In genomic region chr13:31161583-31162150, GRCh38 we compare ENCODE assay signal across 8 cellular contexts. TPM values are rescaled to one million over a fixed set of nuclear protein-coding genes. Genes with fewer than 3 reads are reported as not detected.
A peak's percentile ranks its signal among the peaks of the same experiment; 100 is the strongest.
DNase-seq lines count a peak whose midpoint lies in the region; ATAC-seq, FAIRE-seq and TF ChIP-seq lines count a peak whose summit lies in the region.

Gene HSPH1, minus strand, starts transcription at chr13:31161904. Its CDS starts 322 bp downstream, at chr13:31161582.

- FAIRE-seq in astrocyte (lab: Jason Lieb, UNC): no peak

- no peaks in the 10 kb centered on the region for H3K27me3 Mint-ChIP-seq in astrocyte (ENCODE audit: low read depth, unreplicated experiment)

- H3K4me1 ChIP-seq in astrocyte (ENCODE audit: insufficient read depth, low read length) (peaks cover 5% of the 10 kb centered on the region), rectal smooth muscle tissue (ENCODE audit: control insufficient read depth, insufficient read depth, low read length) (peaks cover 13% of the 10 kb centered on the region), aorta (ENCODE audit: control insufficient read depth in 1 of 2, insufficient read depth in 2 of 2, low read length in 2 of 2) (no peaks in the 10 kb centered on the region)

- H3K4me1 Mint-ChIP-seq in astrocyte (ENCODE audit: low read depth, unreplicated experiment): peaks cover 17% of the 10 kb centered on the region

- H3K36me3 Mint-ChIP-seq in astrocyte (ENCODE audit: low read depth, unreplicated experiment): no peaks in the 10 kb centered on the region

- peak within 1 kb of the TSS; percentile 98 for H3K27ac Mint-ChIP-seq in astrocyte (ENCODE audit: unreplicated experiment)

- peak within 1 kb of the TSS; percentile 94 for H2AFZ ChIP-seq in astrocyte (ENCODE audit: low read depth, low read length)

- H3K9me3 Mint-ChIP-seq in astrocyte (ENCODE audit: unreplicated experiment): no peaks in the 10 kb centered on the region

- no peak for TF ChIP-seq CTCF in astrocyte (IDR thresholded peaks at IDR 0.05; ENCODE audit: insufficient read depth, low read depth, low read length)

- H3K27ac ChIP-seq in astrocyte (ENCODE audit: low read depth, low read length) (peak within 1 kb of the TSS; percentile 93), rectal smooth muscle tissue (ENCODE audit: low read depth, low read length) (peak within 1 kb of the TSS; percentile 90), aorta (ENCODE audit: low read depth in 1 of 2, low read length in 2 of 2) (peak within 1 kb of the TSS; percentile 35 to 87)

- H3K27me3 ChIP-seq in astrocyte (ENCODE audit: insufficient read depth, low read length) (no peaks in the 10 kb centered on the region), rectal smooth muscle tissue (ENCODE audit: control insufficient read depth, insufficient read depth, low read length) (no peaks in the 10 kb centered on the region), aorta (ENCODE audit: control insufficient read depth in 1 of 2, insufficient read depth in 2 of 2, low read length in 1 of 2) (no peaks in the 10 kb centered on the region)

- H3K4me3 ChIP-seq in astrocyte (ENCODE audit: insufficient read depth, low read depth, low read length) (peak within 1 kb of the TSS; percentile 91), rectal smooth muscle tissue (ENCODE audit: low read length) (peak within 1 kb of the TSS; percentile 94), aorta (ENCODE audit: low read length in 2 of 2) (peak within 1 kb of the TSS; percentile 60 to 68)

- DNase-seq in NCI-H146 treated with DMSO at 0.1 percent for 48 hours (lab: John Stamatoyannopoulos, UW; ENCODE audit: unreplicated experiment): peak; percentile 95
- peak; percentile 95 for DNase-seq in astrocyte (ENCODE audit: low read depth)
- peak; percentile 97 for DNase-seq in hepatic stellate cell (ENCODE audit: low spot score)
- DNase-seq in aorta: peak; percentile 99 to 100

- ATAC-seq in HG02870 (IDR thresholded peaks at IDR 0.05; ENCODE audit: unreplicated experiment) (peak; percentile 78), aorta (ENCODE audit: low FRiP score) (peak; percentile 97)

- H3K4me3 Mint-ChIP-seq in astrocyte (ENCODE audit: unreplicated experiment): peak within 1 kb of the TSS; percentile 92

- H3K9ac ChIP-seq in astrocyte (ENCODE audit: low read length) (peak within 1 kb of the TSS; percentile 94), rectal smooth muscle tissue (ENCODE audit: low read length) (peak within 1 kb of the TSS; percentile 74)

- H3K9me3 ChIP-seq in astrocyte (ENCODE audit: insufficient read depth, low read depth, low read length): no peaks in the 10 kb centered on the region
- H3K9me3 ChIP-seq in aorta (ENCODE audit: control insufficient read depth, low read length): no peaks in the 10 kb centered on the region

- intact Hi-C loops in T-helper 1 cell treated with Interleukin-12 subunit alpha and Interleukin-12 subunit beta and Interleukin-4 antibody, amounts not matched to agents 30 ng/mL and 1 ng/mL, for 36 hours (cut with micrococcal nuclease): loop anchor here (1.0 to 10.0 kb wide), 21 partner anchors 27 to 1576 kb away; partner anchors contain the start of genes B3GLCT, BRCA2, KATNAL1 and N4BP2L2
- intact Hi-C loops in aorta (cut with DNase I): loop anchor here in 1 of 2 donors (2.0 kb wide), 2 partner anchors 39 to 545 kb away; partner anchors contain the start of gene USPL1

- peak within 1 kb of the TSS; percentile 88 for H3K4me2 ChIP-seq in astrocyte (ENCODE audit: low read length)

- WGBS in aorta, 2 donors: 0% methylated on average over 44 to 52 of the region's 52 CpGs

- peaks cover 3% of the 10 kb centered on the region for H3K36me3 ChIP-seq in astrocyte (ENCODE audit: insufficient read depth, low read length)
- H3K36me3 ChIP-seq in rectal smooth muscle tissue (ENCODE audit: control insufficient read depth, insufficient read depth, low read length): no peaks in the 10 kb centered on the region
- H3K36me3 ChIP-seq in aorta (ENCODE audit: control insufficient read depth in 1 of 2, insufficient read depth in 2 of 2, low read length in 1 of 2): no peaks in the 10 kb centered on the region

- TF ChIP-seq POLR2A in GM15510 (IDR thresholded peaks at IDR 0.05; ENCODE audit: borderline replicate concordance, extremely low read depth, insufficient read length): peak; percentile 90

- H4K20me1 ChIP-seq in astrocyte (ENCODE audit: insufficient read depth, low read length): peaks cover 19% of the 10 kb centered on the region

- peaks cover 50% of the 10 kb centered on the region for H3K79me2 ChIP-seq in astrocyte (ENCODE audit: insufficient read depth, low read length)

RNA-seq across cellular contexts. Expression of gene HSPH1, which starts in this region (rescaled TPM):
- total RNA-seq in T-helper 1 cell treated with Interleukin-12 subunit alpha and Interleukin-12 subunit beta and Interleukin-4 antibody, amounts not matched to agents 30 ng/mL and 1 ng/mL, for 36 hours: 138 TPM in 2 replicates
- total RNA-seq in astrocyte: 138 and 145 TPM in 2 replicates
- total RNA-seq in aorta: 10 to 100 TPM; 50.6 to 81.1 TPM
- polyA plus RNA-seq in aorta: 10 to 100 TPM; 20.6 to 30.1 TPM

Comparison
In these comparisons a context has a peak if more than half of its experiments do, and no peak if none do; other contexts are left out.
1. Peak in every context shown above with its lines: DNase-seq, ATAC-seq, H3K4me3 ChIP-seq and H3K27ac ChIP-seq.